ENCODE assay signal across 9 cellular contexts in the genomic region with DNA sequence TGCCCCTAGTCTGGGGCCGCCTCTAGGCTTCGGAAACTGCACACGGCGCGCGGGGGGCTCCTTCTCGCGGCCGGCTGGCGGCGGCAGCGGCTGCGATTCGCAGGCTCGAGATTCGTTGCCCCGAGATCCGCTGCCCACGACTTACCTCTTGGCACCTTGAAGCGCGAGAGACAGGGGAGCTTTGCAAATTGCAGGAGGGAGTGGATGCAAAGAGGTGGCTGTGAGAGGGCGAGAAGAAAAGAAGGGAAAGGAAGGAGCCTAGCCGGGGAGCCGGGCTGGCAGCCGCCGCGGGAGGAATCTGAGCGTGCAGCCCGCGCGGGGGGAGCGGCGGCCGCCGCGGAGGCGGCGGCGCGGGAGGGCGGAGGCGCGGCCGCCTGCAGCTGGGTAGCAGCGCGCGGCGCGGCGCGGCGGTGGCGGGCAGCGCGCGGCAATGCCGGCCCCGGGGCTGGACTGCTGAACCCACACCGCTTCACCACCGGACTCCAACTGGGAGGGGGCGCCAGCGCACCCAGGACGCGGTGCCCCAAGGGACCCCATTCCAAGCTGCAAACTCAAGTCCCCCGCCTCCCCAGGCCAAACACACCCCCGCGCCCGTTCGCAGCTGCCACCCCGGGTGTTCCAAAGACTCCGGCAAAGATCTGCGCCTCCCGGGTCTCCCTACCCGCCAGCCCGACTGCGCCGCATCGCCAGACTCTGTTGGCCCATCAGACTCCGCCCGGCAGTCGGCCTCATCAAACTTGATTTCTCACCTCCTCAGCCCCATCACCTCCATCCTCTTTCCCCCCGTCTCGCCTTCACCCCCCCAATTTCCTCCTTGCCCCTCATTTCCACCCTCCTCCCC. TPM values are rescaled to one million over a fixed set of nuclear protein-coding genes. Genes with fewer than 3 reads are reported as not detected.
DNase-seq lines count a peak whose midpoint lies in the region; FAIRE-seq and TF ChIP-seq lines count a peak whose summit lies in the region.
"Had no signal": no experiment of that assay in that cellular context is flagged by ENCODE, and none has a peak within 500 bp of the region (broad histone marks: within the 10 kb centered on the region; RNA-seq: fewer than 3 reads in every experiment).

No MANE protein-coding gene starts in this region.

- peaks cover 9% of the 10 kb centered on the region for H3K27me3 ChIP-seq in keratinocyte (ENCODE audit: control insufficient read depth, extremely low read depth, insufficient read depth, low read length)
- H3K27me3 ChIP-seq in small intestine (ENCODE audit: control insufficient read depth in 2 of 2, insufficient read depth in 2 of 2, low read length in 2 of 2): peaks cover 3 to 9% of the 10 kb centered on the region in 2 donors

- H3K36me3 ChIP-seq in keratinocyte (ENCODE audit: control insufficient read depth in 2 of 2, extremely low read depth in 1 of 2, insufficient read depth in 2 of 2, low read length in 2 of 2) (no peaks in the 10 kb centered on the region), small intestine (ENCODE audit: control insufficient read depth in 2 of 2, insufficient read depth in 2 of 2, low read length in 2 of 2) (no peaks in the 10 kb centered on the region)

- no peaks in the 10 kb centered on the region for H3K9me1 ChIP-seq in keratinocyte (ENCODE audit: control insufficient read depth, extremely low read depth, insufficient read depth, low read length)

- H2AFZ ChIP-seq in keratinocyte (ENCODE audit: control insufficient read depth, low read length): peak overlapping the region; percentile 91

- dilution Hi-C loops in keratinocyte (cut with MboI; ENCODE audit: extremely low pct_ligation_motif_present, low sequenced_read_pairs): no loop called here

- peak overlapping the region; percentile 41; the same call in 1 of the 2 replicates for H3K27ac ChIP-seq in VCaP
- H3K27ac ChIP-seq in caudate nucleus (ENCODE audit: low read depth, low read length): no peak overlapping the region
- H3K27ac ChIP-seq in keratinocyte (ENCODE audit: control insufficient read depth, insufficient read depth, low read length): peak overlapping the region; percentile 56
- peak overlapping the region; percentile 9 to 85 for H3K27ac ChIP-seq in small intestine (ENCODE audit: low read depth in 1 of 2, low read length in 1 of 2)

- no peaks in the 10 kb centered on the region for H3K79me2 ChIP-seq in keratinocyte (ENCODE audit: control insufficient read depth, insufficient read depth, low read length)

- peaks cover 21% of the 10 kb centered on the region for H3K4me1 ChIP-seq in keratinocyte (ENCODE audit: control insufficient read depth, extremely low read depth, insufficient read depth, low read length)
- H3K4me1 ChIP-seq in small intestine (ENCODE audit: control insufficient read depth in 2 of 2, insufficient read depth in 1 of 2, low read depth in 1 of 2, low read length in 1 of 2): no peaks in the 10 kb centered on the region

- no peaks in the 10 kb centered on the region for H4K20me1 ChIP-seq in keratinocyte (ENCODE audit: control insufficient read depth, extremely low read depth, insufficient read depth, low read length)

- H3K9me3 ChIP-seq in keratinocyte (ENCODE audit: control insufficient read depth, low read depth, low read length) (no peaks in the 10 kb centered on the region), small intestine (ENCODE audit: control insufficient read depth, low read depth) (no peaks in the 10 kb centered on the region)

- WGBS in small intestine, 3 donors: 1% methylated on average over 64 to 83 of the region's 83 CpGs

- TF ChIP-seq CTCF in VCaP (conservative IDR thresholded peaks at IDR 0.05) (peak; percentile 24; the same call in 1 of the 2 replicates), keratinocyte (optimal IDR thresholded peaks at IDR 0.05 in 1 of 3, IDR thresholded peaks at IDR 0.05 in 1 of 3, conservative IDR thresholded peaks at IDR 0.05 in 1 of 3; ENCODE audit: extremely low read depth in 1 of 3, insufficient read depth in 2 of 3, low read length in 3 of 3) (peak in 2 of 3 experiments; percentile 34 to 63)

- no peak for FAIRE-seq in keratinocyte (lab: Jason Lieb, UNC)
- FAIRE-seq in small intestine (lab: Jason Lieb, UNC): no peak
- FAIRE-seq: endometrium had no signal

- H3K4me3 ChIP-seq in keratinocyte (ENCODE audit: control insufficient read depth in 2 of 3, extremely low read depth in 1 of 3, insufficient read depth in 2 of 3, low read depth in 1 of 3, low read length in 3 of 3): peak overlapping the region; percentile 73 to 90 (median 85)
- peak overlapping the region; percentile 59 for H3K4me3 ChIP-seq in small intestine (ENCODE audit: low read depth in 1 of 2, low read length in 2 of 2)

- H3K9ac ChIP-seq in keratinocyte (ENCODE audit: control insufficient read depth, extremely low read depth, insufficient read depth, low read length): peak overlapping the region; percentile 81

- peak; percentile 53 for DNase-seq in GDM1 (lab: John Stamatoyannopoulos, UW)
- DNase-seq in M059J (ENCODE audit: low read depth): peak; percentile 87
- peak in 43 of 61 donors; percentile 16 to 77 (median 49) for DNase-seq in caudate nucleus (lab: John Stamatoyannopoulos, UW)
- DNase-seq in keratinocyte (ENCODE audit: low read depth, low spot score): no peak
- DNase-seq in small intestine: peak; percentile 15
- DNase-seq in GM19238 (ENCODE audit: insufficient read length, low spot score): no peak
- no peak for DNase-seq in SIG-M5 (lab: John Stamatoyannopoulos, UW)

- H3K4me2 ChIP-seq in keratinocyte (ENCODE audit: control insufficient read depth, extremely low read depth, insufficient read depth, low read depth, low read length): peak overlapping the region; percentile 98

RNA-seq across cellular contexts. Expression of a gene that starts 44.2 kb away (rescaled TPM):
- 4.5 and 7.3 TPM in 2 replicates for total RNA-seq in M059J (2014; rRNA removed; shearing (Covaris generic))
- polyA plus RNA-seq in keratinocyte (7.6 to 8.1 TPM (median 7.8 TPM) in 3 replicates), small intestine (1 to 10 TPM; 2.0 to 7.8 (median 6.1) TPM)
- polyA plus RNA-seq in keratinocyte (2011; ENCODE audit: low read depth): 9.7 TPM
- polyA plus RNA-seq in keratinocyte (2011; cell fraction: cytosol; rRNA removed): 8.2 and 11.7 TPM in 2 replicates
- polyA plus RNA-seq in keratinocyte (2011; cell fraction: nucleus; rRNA removed): 11.3 and 13.1 TPM in 2 replicates
- 5.0 and 5.9 TPM in 2 replicates for polyA plus RNA-seq in keratinocyte (2012; ENCODE audit: low replicate concordance)
- 2.3 to 17.3 TPM (median 10.0 TPM) in 3 replicates for polyA minus RNA-seq in keratinocyte
- 8.1 TPM for polyA minus RNA-seq in keratinocyte (2011; cell fraction: cytosol; rRNA and poly(A)+ RNA removed)
- 7.1 and 10.5 TPM in 2 replicates for polyA minus RNA-seq in keratinocyte (2011; cell fraction: nucleus; rRNA and poly(A)+ RNA removed)

Comparison
In these comparisons a context has a peak if more than half of its experiments do, and no peak if none do; other contexts are left out.
1. DNase-seq: peak in GDM1 (single experiment), M059J (single experiment), caudate nucleus (43 of 61) and small intestine (single experiment); none in keratinocyte (single experiment), GM19238 (single experiment) and SIG-M5 (single experiment).